15 cellular contexts compared by ENCODE assay signal in genomic region chr3:160379628-160380214, GRCh38.
"Had no signal": no experiment of that assay in that cellular context is flagged by ENCODE, and none has a peak within 500 bp of the region (broad histone marks: within the 10 kb centered on the region; RNA-seq: fewer than 3 reads in every experiment).

No MANE protein-coding gene starts in this region.

- H3K27ac ChIP-seq: dorsolateral prefrontal cortex, parathyroid adenoma, suprapubic skin had no signal

- H3K4me1 ChIP-seq: parathyroid adenoma, suprapubic skin had no signal

- H3K9ac ChIP-seq: parathyroid adenoma had no signal

- H3K79me2 ChIP-seq: parathyroid adenoma had no signal

- H3K4me3 ChIP-seq: dorsolateral prefrontal cortex, suprapubic skin had no signal

- ATAC-seq: esophagus mucosa had no signal

- DNase-seq: activated CD4-positive, alpha-beta T cell treated with anti-CD3 and anti-CD28 coated beads, Interleukin-2, amount 50 U/mL, for 4 hours; activated CD4-positive, CD25-positive, alpha-beta regulatory T cell treated with anti-CD3 and anti-CD28 coated beads, Interleukin-2, amount 50 U/mL, for 72 hours; activated gamma-delta T cell; activated naive CD8-positive, alpha-beta T cell treated with anti-CD3 and anti-CD28 coated beads for 36 hours; activated T-cell treated with anti-CD3 and anti-CD28 coated beads, Interleukin-2, amount 50 U/mL, for 48 hours; anterior cingulate cortex; dorsolateral prefrontal cortex; glutamatergic neuron; midbrain; naive B cell; stimulated activated CD4-positive, alpha-beta T cell treated with anti-CD3 and anti-CD28 coated beads, Interleukin-2, amount 100 ng/mL, for 48 hours; stimulated activated naive CD4-positive, alpha-beta T cell treated with Interleukin-2 at 50 U/mL for 16 hours had no signal

- H3K9me3 ChIP-seq: suprapubic skin had no signal

- H2AFZ ChIP-seq: parathyroid adenoma had no signal

- H3K27me3 ChIP-seq: dorsolateral prefrontal cortex, suprapubic skin had no signal
